ENCODE assay signal across 8 cellular contexts in the genomic region with DNA sequence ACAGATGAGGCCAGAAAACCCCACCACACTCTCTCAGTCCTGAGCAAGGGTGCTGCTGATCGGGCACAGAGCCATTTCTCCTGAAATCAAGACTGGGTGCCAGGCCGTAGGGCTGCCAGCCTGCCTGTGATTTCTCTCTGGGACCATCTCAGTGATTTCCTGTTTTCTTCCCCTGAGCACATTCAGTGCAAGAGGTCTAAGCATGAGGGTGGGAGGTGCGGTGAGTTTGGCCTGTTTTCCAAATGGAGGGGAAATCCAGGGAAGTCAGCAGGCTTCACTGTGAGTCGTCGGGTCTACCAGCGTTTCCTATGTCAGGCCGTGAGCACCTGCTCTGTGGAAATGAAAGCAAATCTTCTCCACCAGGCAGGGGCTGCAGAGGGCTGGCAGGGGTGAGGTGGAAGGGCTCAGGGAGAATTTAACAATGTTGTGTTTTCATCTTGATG.
DNase-seq lines count a peak whose midpoint lies in the region; ATAC-seq and TF ChIP-seq lines count a peak whose summit lies in the region.

No MANE protein-coding gene starts in this region.

- H3K27ac ChIP-seq in transverse colon, result peak overlapping the region; percentile 36 to 62 (median 48)

- peaks cover 56% of the 10 kb centered on the region for H3K4me1 Mint-ChIP-seq in activated naive CD4-positive, alpha-beta T cell treated with anti-CD3 and anti-CD28 coated beads for 36 hours (ENCODE audit: low read depth)

- no peak for TF ChIP-seq CTCF in transverse colon (IDR thresholded peaks at IDR 0.05)

- DNase-seq in activated gamma-delta T cell treated with Interleukin-2 at 50 U/mL for 16 hours, result peak; percentile 50
- no peak for DNase-seq in activated gamma-delta T cell (lab: John Stamatoyannopoulos, UW)
- peak; percentile 78 for DNase-seq in activated naive CD4-positive, alpha-beta T cell treated with anti-CD3 and anti-CD28 coated beads for 36 hours
- DNase-seq in lung microvascular endothelial cell (ENCODE audit: low read depth in 2 of 2), result peak; percentile 91 to 95
- peak; percentile 49 for DNase-seq in transverse colon
- no peak for DNase-seq in anterior cingulate cortex (lab: John Stamatoyannopoulos, UW)

- TF ChIP-seq EP300 in transverse colon (IDR thresholded peaks at IDR 0.05; ENCODE audit: low read depth), result no peak

- H3K36me3 Mint-ChIP-seq in activated naive CD4-positive, alpha-beta T cell treated with anti-CD3 and anti-CD28 coated beads for 36 hours (ENCODE audit: low read depth), result peaks cover 20% of the 10 kb centered on the region

- intact Hi-C loops in activated naive CD4-positive, alpha-beta T cell treated with anti-CD3 and anti-CD28 coated beads for 36 hours (cut with micrococcal nuclease), result loop anchor here (2.0 kb wide), 2 partner anchors 14 to 60 kb away; no protein-coding TSS in a partner anchor
- intact Hi-C loops in transverse colon (cut with DNase I; ENCODE audit: low total_unique reads), result no loop called here

- peaks cover 0 to 5% of the 10 kb centered on the region in 2 donors for H3K9me3 ChIP-seq in transverse colon

- in situ Hi-C loops in transverse colon (cut with MboI; ENCODE audit: low pct_ligation_motif_present in 1 of 4, low pct_unique_long_range_greater_than_20kb in 1 of 4, low sequenced_read_pairs in 3 of 4), result no loop called here

- peak overlapping the region; percentile 87 for H3K27ac Mint-ChIP-seq in activated naive CD4-positive, alpha-beta T cell treated with anti-CD3 and anti-CD28 coated beads for 36 hours

- 64% methylated on average over 7 of the region's 7 CpGs; no CpG with 5 or more reads in 1 of the 2 donors for WGBS in transverse colon (ENCODE audit: low coverage in 1 of 2), 2 donors

- CTCF ChIA-PET in activated naive CD4-positive, alpha-beta T cell treated with anti-CD3 and anti-CD28 coated beads for 36 hours (lab: Charles Lee), result interaction anchor here (0.6 to 1.5 kb wide), 2 partner anchors 150 to 1519 kb away, joined by 3 to 4 read pairs; no protein-coding TSS in a partner anchor

- H3K4me3 Mint-ChIP-seq in activated naive CD4-positive, alpha-beta T cell treated with anti-CD3 and anti-CD28 coated beads for 36 hours, result peak overlapping the region; percentile 62

- no peaks in the 10 kb centered on the region for H3K27me3 Mint-ChIP-seq in activated naive CD4-positive, alpha-beta T cell treated with anti-CD3 and anti-CD28 coated beads for 36 hours (ENCODE audit: low read depth)

- no peak for TF ChIP-seq POLR2A in transverse colon (IDR thresholded peaks at IDR 0.05)

- H3K9me3 Mint-ChIP-seq in activated naive CD4-positive, alpha-beta T cell treated with anti-CD3 and anti-CD28 coated beads for 36 hours, result peaks cover 6% of the 10 kb centered on the region

- ATAC-seq in GM19324 (IDR thresholded peaks at IDR 0.05; ENCODE audit: low FRiP score, unreplicated experiment), result no peak
- no peak for ATAC-seq in GM21367 (IDR thresholded peaks at IDR 0.05; ENCODE audit: unreplicated experiment)

- H3K27me3 ChIP-seq in transverse colon, result no peaks in the 10 kb centered on the region

- H3K4me3 ChIP-seq in transverse colon, result no peak overlapping the region

- no peaks in the 10 kb centered on the region for H3K36me3 ChIP-seq in transverse colon

- no peaks in the 10 kb centered on the region for H3K4me1 ChIP-seq in transverse colon

Comparison
In these comparisons a context has a peak if more than half of its experiments do, and no peak if none do; other contexts are left out.
1. DNase-seq: peak in activated gamma-delta T cell treated with Interleukin-2 at 50 U/mL for 16 hours (single experiment), activated naive CD4-positive, alpha-beta T cell treated with anti-CD3 and anti-CD28 coated beads for 36 hours (single experiment), lung microvascular endothelial cell (2 of 2) and transverse colon (single experiment); none in activated gamma-delta T cell (single experiment) and anterior cingulate cortex (0 of 58).